In the genomic region with DNA sequence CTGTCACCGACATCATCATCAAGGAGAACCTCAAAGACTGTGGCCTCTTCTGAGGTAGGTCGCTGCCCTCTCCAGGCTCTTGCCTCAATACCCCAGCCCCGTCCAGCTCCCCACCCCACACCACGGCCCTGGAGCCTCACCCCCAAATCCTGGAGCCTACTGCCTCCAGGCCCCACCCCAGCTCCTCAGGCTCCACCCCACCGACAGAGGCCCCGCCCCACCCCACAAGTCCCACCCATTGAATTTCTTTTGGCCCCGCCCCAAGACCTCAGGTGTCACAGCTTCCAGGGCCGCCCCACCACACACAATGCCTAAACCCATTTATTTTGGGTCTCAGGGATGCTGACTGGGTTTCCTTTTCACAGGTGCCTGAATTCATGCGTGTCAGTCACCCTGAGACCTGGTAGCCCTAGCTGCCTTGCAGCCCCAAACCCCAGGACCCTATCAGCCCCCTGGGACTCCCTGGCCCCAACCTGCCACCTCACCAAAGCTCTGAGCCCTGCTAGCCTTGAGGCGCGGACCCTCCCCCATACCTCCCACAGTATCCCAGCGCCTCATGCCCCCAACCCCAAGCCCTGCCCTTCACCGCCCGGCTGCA, we compare ENCODE assay signal across 1 cellular context.
TF ChIP-seq lines count a peak whose summit lies in the region.

No MANE protein-coding gene starts in this region.

TF ChIP-seq in HepG2, 621 proteins besides CTCF, POLR2A, EP300 and RAD21 (continued from another document and continues in another):
- TF ChIP-seq, protein P1, sequence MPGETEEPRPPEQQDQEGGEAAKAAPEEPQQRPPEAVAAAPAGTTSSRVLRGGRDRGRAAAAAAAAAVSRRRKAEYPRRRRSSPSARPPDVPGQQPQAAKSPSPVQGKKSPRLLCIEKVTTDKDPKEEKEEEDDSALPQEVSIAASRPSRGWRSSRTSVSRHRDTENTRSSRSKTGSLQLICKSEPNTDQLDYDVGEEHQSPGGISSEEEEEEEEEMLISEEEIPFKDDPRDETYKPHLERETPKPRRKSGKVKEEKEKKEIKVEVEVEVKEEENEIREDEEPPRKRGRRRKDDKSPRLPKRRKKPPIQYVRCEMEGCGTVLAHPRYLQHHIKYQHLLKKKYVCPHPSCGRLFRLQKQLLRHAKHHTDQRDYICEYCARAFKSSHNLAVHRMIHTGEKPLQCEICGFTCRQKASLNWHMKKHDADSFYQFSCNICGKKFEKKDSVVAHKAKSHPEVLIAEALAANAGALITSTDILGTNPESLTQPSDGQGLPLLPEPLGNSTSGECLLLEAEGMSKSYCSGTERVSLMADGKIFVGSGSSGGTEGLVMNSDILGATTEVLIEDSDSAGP (CRISPR knock-in tag; IDR thresholded peaks at IDR 0.05; ENCODE audit: borderline replicate concordance) = no peak
- TF ChIP-seq PHF8 (CRISPR knock-in tag; IDR thresholded peaks at IDR 0.05) (no peak), ZSCAN29 (CRISPR knock-in tag; conservative IDR thresholded peaks at IDR 0.05) (no peak; the same call in 1 of the 2 replicates), ZFP36L1 (CRISPR knock-in tag; IDR thresholded peaks at IDR 0.05) (no peak), PCBP2 (optimal IDR thresholded peaks at IDR 0.05; ENCODE audit: low read depth, low read length, poor library complexity, severe bottlenecking) (no peak), NFYB (CRISPR knock-in tag; IDR thresholded peaks at IDR 0.05) (no peak), TP53 (CRISPR knock-in tag; conservative IDR thresholded peaks at IDR 0.05) (no peak), MEF2D (CRISPR knock-in tag; IDR thresholded peaks at IDR 0.05) (no peak), ZSCAN21 (CRISPR knock-in tag; IDR thresholded peaks at IDR 0.05; ENCODE audit: borderline replicate concordance) (no peak), ZBTB20 (CRISPR knock-in tag; IDR thresholded peaks at IDR 0.05; ENCODE audit: borderline replicate concordance, low read depth) (no peak), CBFB (CRISPR knock-in tag; IDR thresholded peaks at IDR 0.05) (no peak), RAD51 (IDR thresholded peaks at IDR 0.05; ENCODE audit: borderline replicate concordance) (no peak), RBM22 (optimal IDR thresholded peaks at IDR 0.05; ENCODE audit: low read length) (no peak), CBX1 (IDR thresholded peaks at IDR 0.05; ENCODE audit: low read depth) (no peak), GLI4 (CRISPR knock-in tag; IDR thresholded peaks at IDR 0.05; ENCODE audit: borderline replicate concordance) (no peak), ELF1 (CRISPR knock-in tag; IDR thresholded peaks at IDR 0.05) (no peak), POLR2AphosphoS5 (IDR thresholded peaks at IDR 0.05; ENCODE audit: low read depth, low read length) (0 out of 2 replicates have a peak, but pooled peaks have one; percentile 9), ERF (CRISPR knock-in tag; IDR thresholded peaks at IDR 0.05) (no peak), ZNF260 (CRISPR knock-in tag; IDR thresholded peaks at IDR 0.05; ENCODE audit: borderline replicate concordance, low read depth) (no peak), ETV5 (CRISPR knock-in tag; IDR thresholded peaks at IDR 0.05; ENCODE audit: borderline replicate concordance) (no peak), ZNF558 (CRISPR knock-in tag; IDR thresholded peaks at IDR 0.05; ENCODE audit: borderline replicate concordance) (0 out of 2 replicates have a peak, but pooled peaks have one; percentile 22), ZFP1 (CRISPR knock-in tag; IDR thresholded peaks at IDR 0.05) (no peak), ZSCAN9 (CRISPR knock-in tag; IDR thresholded peaks at IDR 0.05; ENCODE audit: borderline replicate concordance) (no peak), ZNF138 (CRISPR knock-in tag; IDR thresholded peaks at IDR 0.05; ENCODE audit: low read depth) (no peak), ZNF160 (CRISPR knock-in tag; IDR thresholded peaks at IDR 0.05) (no peak), FOSL2 (CRISPR knock-in tag; IDR thresholded peaks at IDR 0.05) (no peak), SMARCE1 (IDR thresholded peaks at IDR 0.05; ENCODE audit: borderline replicate concordance) (no peak)
- TF ChIP-seq, protein P2, sequence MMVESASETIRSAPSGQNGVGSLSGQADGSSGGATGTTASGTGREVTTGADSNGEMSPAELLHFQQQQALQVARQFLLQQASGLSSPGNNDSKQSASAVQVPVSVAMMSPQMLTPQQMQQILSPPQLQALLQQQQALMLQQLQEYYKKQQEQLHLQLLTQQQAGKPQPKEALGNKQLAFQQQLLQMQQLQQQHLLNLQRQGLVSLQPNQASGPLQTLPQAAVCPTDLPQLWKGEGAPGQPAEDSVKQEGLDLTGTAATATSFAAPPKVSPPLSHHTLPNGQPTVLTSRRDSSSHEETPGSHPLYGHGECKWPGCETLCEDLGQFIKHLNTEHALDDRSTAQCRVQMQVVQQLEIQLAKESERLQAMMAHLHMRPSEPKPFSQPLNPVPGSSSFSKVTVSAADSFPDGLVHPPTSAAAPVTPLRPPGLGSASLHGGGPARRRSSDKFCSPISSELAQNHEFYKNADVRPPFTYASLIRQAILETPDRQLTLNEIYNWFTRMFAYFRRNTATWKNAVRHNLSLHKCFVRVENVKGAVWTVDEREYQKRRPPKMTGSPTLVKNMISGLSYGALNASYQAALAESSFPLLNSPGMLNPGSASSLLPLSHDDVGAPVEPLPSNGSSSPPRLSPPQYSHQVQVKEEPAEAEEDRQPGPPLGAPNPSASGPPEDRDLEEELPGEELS (CRISPR knock-in tag; IDR thresholded peaks at IDR 0.05) = no peak
- TF ChIP-seq, protein P3, sequence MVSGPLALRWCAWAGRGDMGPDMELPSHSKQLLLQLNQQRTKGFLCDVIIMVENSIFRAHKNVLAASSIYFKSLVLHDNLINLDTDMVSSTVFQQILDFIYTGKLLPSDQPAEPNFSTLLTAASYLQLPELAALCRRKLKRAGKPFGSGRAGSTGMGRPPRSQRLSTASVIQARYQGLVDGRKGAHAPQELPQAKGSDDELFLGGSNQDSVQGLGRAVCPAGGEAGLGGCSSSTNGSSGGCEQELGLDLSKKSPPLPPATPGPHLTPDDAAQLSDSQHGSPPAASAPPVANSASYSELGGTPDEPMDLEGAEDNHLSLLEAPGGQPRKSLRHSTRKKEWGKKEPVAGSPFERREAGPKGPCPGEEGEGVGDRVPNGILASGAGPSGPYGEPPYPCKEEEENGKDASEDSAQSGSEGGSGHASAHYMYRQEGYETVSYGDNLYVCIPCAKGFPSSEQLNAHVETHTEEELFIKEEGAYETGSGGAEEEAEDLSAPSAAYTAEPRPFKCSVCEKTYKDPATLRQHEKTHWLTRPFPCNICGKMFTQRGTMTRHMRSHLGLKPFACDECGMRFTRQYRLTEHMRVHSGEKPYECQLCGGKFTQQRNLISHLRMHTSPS (CRISPR knock-in tag; IDR thresholded peaks at IDR 0.05; ENCODE audit: low read depth) = no peak
- TF ChIP-seq, protein P4, sequence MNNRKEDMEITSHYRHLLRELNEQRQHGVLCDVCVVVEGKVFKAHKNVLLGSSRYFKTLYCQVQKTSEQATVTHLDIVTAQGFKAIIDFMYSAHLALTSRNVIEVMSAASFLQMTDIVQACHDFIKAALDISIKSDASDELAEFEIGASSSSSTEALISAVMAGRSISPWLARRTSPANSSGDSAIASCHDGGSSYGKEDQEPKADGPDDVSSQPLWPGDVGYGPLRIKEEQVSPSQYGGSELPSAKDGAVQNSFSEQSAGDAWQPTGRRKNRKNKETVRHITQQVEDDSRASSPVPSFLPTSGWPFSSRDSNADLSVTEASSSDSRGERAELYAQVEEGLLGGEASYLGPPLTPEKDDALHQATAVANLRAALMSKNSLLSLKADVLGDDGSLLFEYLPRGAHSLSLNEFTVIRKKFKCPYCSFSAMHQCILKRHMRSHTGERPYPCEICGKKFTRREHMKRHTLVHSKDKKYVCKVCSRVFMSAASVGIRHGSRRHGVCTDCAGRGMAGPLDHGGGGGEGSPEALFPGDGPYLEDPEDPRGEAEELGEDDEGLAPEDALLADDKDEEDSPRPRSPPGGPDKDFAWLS (CRISPR knock-in tag; IDR thresholded peaks at IDR 0.05; ENCODE audit: borderline replicate concordance) = no peak
- TF ChIP-seq, protein P5, sequence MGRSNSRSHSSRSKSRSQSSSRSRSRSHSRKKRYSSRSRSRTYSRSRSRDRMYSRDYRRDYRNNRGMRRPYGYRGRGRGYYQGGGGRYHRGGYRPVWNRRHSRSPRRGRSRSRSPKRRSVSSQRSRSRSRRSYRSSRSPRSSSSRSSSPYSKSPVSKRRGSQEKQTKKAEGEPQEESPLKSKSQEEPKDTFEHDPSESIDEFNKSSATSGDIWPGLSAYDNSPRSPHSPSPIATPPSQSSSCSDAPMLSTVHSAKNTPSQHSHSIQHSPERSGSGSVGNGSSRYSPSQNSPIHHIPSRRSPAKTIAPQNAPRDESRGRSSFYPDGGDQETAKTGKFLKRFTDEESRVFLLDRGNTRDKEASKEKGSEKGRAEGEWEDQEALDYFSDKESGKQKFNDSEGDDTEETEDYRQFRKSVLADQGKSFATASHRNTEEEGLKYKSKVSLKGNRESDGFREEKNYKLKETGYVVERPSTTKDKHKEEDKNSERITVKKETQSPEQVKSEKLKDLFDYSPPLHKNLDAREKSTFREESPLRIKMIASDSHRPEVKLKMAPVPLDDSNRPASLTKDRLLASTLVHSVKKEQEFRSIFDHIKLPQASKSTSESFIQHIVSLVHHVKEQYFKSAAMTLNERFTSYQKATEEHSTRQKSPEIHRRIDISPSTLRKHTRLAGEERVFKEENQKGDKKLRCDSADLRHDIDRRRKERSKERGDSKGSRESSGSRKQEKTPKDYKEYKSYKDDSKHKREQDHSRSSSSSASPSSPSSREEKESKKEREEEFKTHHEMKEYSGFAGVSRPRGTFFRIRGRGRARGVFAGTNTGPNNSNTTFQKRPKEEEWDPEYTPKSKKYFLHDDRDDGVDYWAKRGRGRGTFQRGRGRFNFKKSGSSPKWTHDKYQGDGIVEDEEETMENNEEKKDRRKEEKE (IDR thresholded peaks at IDR 0.05) = no peak
- TF ChIP-seq, protein P6, sequence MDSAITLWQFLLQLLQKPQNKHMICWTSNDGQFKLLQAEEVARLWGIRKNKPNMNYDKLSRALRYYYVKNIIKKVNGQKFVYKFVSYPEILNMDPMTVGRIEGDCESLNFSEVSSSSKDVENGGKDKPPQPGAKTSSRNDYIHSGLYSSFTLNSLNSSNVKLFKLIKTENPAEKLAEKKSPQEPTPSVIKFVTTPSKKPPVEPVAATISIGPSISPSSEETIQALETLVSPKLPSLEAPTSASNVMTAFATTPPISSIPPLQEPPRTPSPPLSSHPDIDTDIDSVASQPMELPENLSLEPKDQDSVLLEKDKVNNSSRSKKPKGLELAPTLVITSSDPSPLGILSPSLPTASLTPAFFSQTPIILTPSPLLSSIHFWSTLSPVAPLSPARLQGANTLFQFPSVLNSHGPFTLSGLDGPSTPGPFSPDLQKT (CRISPR knock-in tag; IDR thresholded peaks at IDR 0.05; ENCODE audit: borderline replicate concordance) = no peak
- TF ChIP-seq, protein P7, sequence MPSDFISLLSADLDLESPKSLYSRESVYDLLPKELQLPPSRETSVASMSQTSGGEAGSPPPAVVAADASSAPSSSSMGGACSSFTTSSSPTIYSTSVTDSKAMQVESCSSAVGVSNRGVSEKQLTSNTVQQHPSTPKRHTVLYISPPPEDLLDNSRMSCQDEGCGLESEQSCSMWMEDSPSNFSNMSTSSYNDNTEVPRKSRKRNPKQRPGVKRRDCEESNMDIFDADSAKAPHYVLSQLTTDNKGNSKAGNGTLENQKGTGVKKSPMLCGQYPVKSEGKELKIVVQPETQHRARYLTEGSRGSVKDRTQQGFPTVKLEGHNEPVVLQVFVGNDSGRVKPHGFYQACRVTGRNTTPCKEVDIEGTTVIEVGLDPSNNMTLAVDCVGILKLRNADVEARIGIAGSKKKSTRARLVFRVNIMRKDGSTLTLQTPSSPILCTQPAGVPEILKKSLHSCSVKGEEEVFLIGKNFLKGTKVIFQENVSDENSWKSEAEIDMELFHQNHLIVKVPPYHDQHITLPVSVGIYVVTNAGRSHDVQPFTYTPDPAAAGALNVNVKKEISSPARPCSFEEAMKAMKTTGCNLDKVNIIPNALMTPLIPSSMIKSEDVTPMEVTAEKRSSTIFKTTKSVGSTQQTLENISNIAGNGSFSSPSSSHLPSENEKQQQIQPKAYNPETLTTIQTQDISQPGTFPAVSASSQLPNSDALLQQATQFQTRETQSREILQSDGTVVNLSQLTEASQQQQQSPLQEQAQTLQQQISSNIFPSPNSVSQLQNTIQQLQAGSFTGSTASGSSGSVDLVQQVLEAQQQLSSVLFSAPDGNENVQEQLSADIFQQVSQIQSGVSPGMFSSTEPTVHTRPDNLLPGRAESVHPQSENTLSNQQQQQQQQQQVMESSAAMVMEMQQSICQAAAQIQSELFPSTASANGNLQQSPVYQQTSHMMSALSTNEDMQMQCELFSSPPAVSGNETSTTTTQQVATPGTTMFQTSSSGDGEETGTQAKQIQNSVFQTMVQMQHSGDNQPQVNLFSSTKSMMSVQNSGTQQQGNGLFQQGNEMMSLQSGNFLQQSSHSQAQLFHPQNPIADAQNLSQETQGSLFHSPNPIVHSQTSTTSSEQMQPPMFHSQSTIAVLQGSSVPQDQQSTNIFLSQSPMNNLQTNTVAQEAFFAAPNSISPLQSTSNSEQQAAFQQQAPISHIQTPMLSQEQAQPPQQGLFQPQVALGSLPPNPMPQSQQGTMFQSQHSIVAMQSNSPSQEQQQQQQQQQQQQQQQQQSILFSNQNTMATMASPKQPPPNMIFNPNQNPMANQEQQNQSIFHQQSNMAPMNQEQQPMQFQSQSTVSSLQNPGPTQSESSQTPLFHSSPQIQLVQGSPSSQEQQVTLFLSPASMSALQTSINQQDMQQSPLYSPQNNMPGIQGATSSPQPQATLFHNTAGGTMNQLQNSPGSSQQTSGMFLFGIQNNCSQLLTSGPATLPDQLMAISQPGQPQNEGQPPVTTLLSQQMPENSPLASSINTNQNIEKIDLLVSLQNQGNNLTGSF (CRISPR knock-in tag; IDR thresholded peaks at IDR 0.05) = no peak; the same call in 1 of the 2 replicates
- TF ChIP-seq, protein P8, sequence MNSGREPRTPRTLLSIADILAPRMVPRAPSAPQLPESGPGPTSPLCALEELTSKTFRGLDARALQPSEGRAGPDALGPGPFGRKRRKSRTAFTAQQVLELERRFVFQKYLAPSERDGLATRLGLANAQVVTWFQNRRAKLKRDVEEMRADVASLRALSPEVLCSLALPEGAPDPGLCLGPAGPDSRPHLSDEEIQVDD (CRISPR knock-in tag; IDR thresholded peaks at IDR 0.05; ENCODE audit: borderline replicate concordance) = no peak
- TF ChIP-seq, protein P9, sequence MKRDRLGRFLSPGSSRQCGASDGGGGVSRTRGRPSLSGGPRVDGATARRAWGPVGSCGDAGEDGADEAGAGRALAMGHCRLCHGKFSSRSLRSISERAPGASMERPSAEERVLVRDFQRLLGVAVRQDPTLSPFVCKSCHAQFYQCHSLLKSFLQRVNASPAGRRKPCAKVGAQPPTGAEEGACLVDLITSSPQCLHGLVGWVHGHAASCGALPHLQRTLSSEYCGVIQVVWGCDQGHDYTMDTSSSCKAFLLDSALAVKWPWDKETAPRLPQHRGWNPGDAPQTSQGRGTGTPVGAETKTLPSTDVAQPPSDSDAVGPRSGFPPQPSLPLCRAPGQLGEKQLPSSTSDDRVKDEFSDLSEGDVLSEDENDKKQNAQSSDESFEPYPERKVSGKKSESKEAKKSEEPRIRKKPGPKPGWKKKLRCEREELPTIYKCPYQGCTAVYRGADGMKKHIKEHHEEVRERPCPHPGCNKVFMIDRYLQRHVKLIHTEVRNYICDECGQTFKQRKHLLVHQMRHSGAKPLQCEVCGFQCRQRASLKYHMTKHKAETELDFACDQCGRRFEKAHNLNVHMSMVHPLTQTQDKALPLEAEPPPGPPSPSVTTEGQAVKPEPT (CRISPR knock-in tag; IDR thresholded peaks at IDR 0.05; ENCODE audit: low read depth) = no peak
- TF ChIP-seq, protein P10, sequence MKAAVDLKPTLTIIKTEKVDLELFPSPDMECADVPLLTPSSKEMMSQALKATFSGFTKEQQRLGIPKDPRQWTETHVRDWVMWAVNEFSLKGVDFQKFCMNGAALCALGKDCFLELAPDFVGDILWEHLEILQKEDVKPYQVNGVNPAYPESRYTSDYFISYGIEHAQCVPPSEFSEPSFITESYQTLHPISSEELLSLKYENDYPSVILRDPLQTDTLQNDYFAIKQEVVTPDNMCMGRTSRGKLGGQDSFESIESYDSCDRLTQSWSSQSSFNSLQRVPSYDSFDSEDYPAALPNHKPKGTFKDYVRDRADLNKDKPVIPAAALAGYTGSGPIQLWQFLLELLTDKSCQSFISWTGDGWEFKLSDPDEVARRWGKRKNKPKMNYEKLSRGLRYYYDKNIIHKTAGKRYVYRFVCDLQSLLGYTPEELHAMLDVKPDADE (CRISPR knock-in tag; IDR thresholded peaks at IDR 0.05) = 0 out of 2 replicates have a peak, but pooled peaks have one; percentile 46
